In the genomic region with DNA sequence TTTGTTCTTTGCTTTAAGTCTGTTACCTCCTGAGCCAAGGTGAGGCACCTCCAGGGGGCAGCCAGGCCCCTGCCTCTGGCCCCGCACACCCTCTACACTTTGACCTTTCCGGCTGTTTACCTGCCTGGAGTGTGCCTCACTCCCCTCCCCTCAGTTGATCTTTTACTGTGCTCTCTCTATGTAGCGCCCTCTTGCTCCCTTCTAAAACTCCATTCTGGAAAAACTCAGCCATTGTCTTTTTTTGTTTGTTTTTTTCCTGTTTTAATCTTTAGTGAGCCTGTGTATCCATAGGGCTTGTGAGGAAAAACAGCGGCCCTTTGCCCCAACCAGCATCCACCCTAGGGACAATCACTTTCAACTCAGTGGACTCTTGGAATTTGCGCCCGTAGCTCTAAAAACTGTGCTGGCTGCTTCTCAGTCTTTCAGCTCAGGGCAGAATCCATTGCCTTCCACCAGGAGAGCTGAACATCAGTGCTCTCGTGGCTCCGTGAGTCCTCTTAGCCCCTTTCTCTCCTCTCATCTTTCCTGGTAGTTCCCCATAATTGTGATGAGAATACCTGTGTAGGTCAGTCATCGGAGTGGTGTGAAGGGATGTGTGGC, we compare ENCODE assay signal across 18 cellular contexts. TPM values are rescaled to one million over a fixed set of nuclear protein-coding genes. Genes with fewer than 3 reads are reported as not detected.
DNase-seq lines count a peak whose midpoint lies in the region; ATAC-seq and TF ChIP-seq lines count a peak whose summit lies in the region.
"Had no signal": no experiment of that assay in that cellular context is flagged by ENCODE, and none has a peak within 500 bp of the region (broad histone marks: within the 10 kb centered on the region; RNA-seq: fewer than 3 reads in every experiment).

No MANE protein-coding gene starts in this region.

- H3K4me3 Mint-ChIP-seq in T-helper 2 cell treated with Interferon-gamma antibody and Interleukin-4, amounts not matched to agents 5 μg/mL and 100 μg/mL, for 36 hours, result no peak overlapping the region
- H3K4me3 Mint-ChIP-seq in IgD-negative memory B cell (peak overlapping the region in 1 of 4 donors; percentile 86), osteocyte (ENCODE audit: unreplicated experiment) (no peak overlapping the region)
- H3K4me3 Mint-ChIP-seq: HFFc6 had no signal

- peaks cover 9% of the 10 kb centered on the region for H3K4me1 Mint-ChIP-seq in T-helper 2 cell treated with Interferon-gamma antibody and Interleukin-4, amounts not matched to agents 5 μg/mL and 100 μg/mL, for 36 hours (ENCODE audit: low read depth)
- H3K4me1 Mint-ChIP-seq in IgD-negative memory B cell (peaks cover 8 to 22% (median 12%) of the 10 kb centered on the region in 3 donors), osteocyte (ENCODE audit: unreplicated experiment) (peaks cover 12% of the 10 kb centered on the region)

- no peaks in the 10 kb centered on the region for H3K9me3 Mint-ChIP-seq in T-helper 2 cell treated with Interferon-gamma antibody and Interleukin-4, amounts not matched to agents 5 μg/mL and 100 μg/mL, for 36 hours
- H3K9me3 Mint-ChIP-seq in IgD-negative memory B cell, result no peaks in the 10 kb centered on the region
- H3K9me3 Mint-ChIP-seq in osteocyte (ENCODE audit: unreplicated experiment), result no peaks in the 10 kb centered on the region
- H3K9me3 Mint-ChIP-seq: HFFc6 had no signal

- H3K27ac Mint-ChIP-seq in T-helper 2 cell treated with Interferon-gamma antibody and Interleukin-4, amounts not matched to agents 5 μg/mL and 100 μg/mL, for 36 hours, result peak overlapping the region; percentile 5
- H3K27ac Mint-ChIP-seq in IgD-negative memory B cell, result peak overlapping the region; percentile 23 to 99 (median 90)
- H3K27ac Mint-ChIP-seq in osteocyte (ENCODE audit: unreplicated experiment), result peak overlapping the region; percentile 7
- H3K27ac Mint-ChIP-seq: HFFc6 had no signal

- peaks cover 21% of the 10 kb centered on the region for H3K36me3 Mint-ChIP-seq in T-helper 2 cell treated with Interferon-gamma antibody and Interleukin-4, amounts not matched to agents 5 μg/mL and 100 μg/mL, for 36 hours (ENCODE audit: low read depth)
- H3K36me3 Mint-ChIP-seq in IgD-negative memory B cell, result no peaks in the 10 kb centered on the region
- peaks cover 17% of the 10 kb centered on the region for H3K36me3 Mint-ChIP-seq in osteocyte (ENCODE audit: unreplicated experiment)

- ATAC-seq in left lobe of liver, result peak; percentile 78
- ATAC-seq in HG02852 (IDR thresholded peaks at IDR 0.05; ENCODE audit: unreplicated experiment), result no peak
- no peak for ATAC-seq in SK-N-SH treated with all-trans-retinoic acid at 6 μM for 48 hours

- H3K27me3 Mint-ChIP-seq in T-helper 2 cell treated with Interferon-gamma antibody and Interleukin-4, amounts not matched to agents 5 μg/mL and 100 μg/mL, for 36 hours (ENCODE audit: low read depth), result no peaks in the 10 kb centered on the region
- H3K27me3 Mint-ChIP-seq in IgD-negative memory B cell (no peaks in the 10 kb centered on the region), osteocyte (ENCODE audit: unreplicated experiment) (no peaks in the 10 kb centered on the region)

- no peak for TF ChIP-seq CTCF in osteocyte (IDR thresholded peaks at IDR 0.05)

- no peak for DNase-seq in T-helper 2 cell treated with Interferon-gamma antibody and Interleukin-4, amounts not matched to agents 5 μg/mL and 100 μg/mL, for 36 hours (ENCODE audit: low spot score)
- no peak for DNase-seq in T-helper 2 cell
- peak; percentile 68 for DNase-seq in left lobe of liver (ENCODE audit: low spot score)
- no peak for DNase-seq in osteocyte (ENCODE audit: extremely low spot score, unreplicated experiment)
- DNase-seq in NCI-H1092 treated with DMSO at 0.1 percent for 48 hours (lab: John Stamatoyannopoulos, UW), result no peak
- DNase-seq: 8988T, activated gamma-delta T cell, HFFc6, mammary epithelial cell, NCI-H1930 had no signal

TF ChIP-seq in SK-N-SH treated with all-trans-retinoic acid at 6 μM for 48 hours, 23 proteins besides CTCF, POLR2A, EP300 and RAD21:
- TF ChIP-seq ZNF8 (CRISPR knock-in tag; IDR thresholded peaks at IDR 0.05), result no peak

RNA-seq across cellular contexts. Expression of gene AMDHD2, which starts 4.3 kb away (rescaled TPM):
- polyA plus RNA-seq in IgD-negative memory B cell, result 22.2 TPM
- total RNA-seq in left lobe of liver (22.2 TPM), osteocyte (52.5 and 56.6 TPM in 2 replicates)

RNA-seq across cellular contexts. Expression of gene CEMP1, which starts 6.8 kb away (rescaled TPM):
- polyA plus RNA-seq in IgD-negative memory B cell, result 6.2 TPM
- total RNA-seq in left lobe of liver (0.20 TPM), osteocyte (not detected in 2 replicates)
- total RNA-seq: activated CD8-positive, alpha-beta memory T cell treated with anti-CD3 and anti-CD28 coated beads for 36 hours; glomerular endothelial cell; HFFc6; NCI-H460; omental fat pad; SJSA1 had no signal
- polyA plus RNA-seq: mammary epithelial cell had no signal

RNA-seq across cellular contexts. Expression of gene ATP6V0C, which starts 10.7 kb away (rescaled TPM):
- polyA plus RNA-seq in IgD-negative memory B cell, result 105 TPM
- total RNA-seq in left lobe of liver (87.0 TPM), osteocyte (208 and 211 TPM in 2 replicates)

RNA-seq across cellular contexts. Expression of gene PDPK1, which starts 13.4 kb away (rescaled TPM):
- polyA plus RNA-seq in IgD-negative memory B cell, result 45.1 TPM
- total RNA-seq in left lobe of liver, result 27.4 TPM
- total RNA-seq in osteocyte, result 44.9 and 45.8 TPM in 2 replicates

RNA-seq across cellular contexts. Expression of gene TBC1D24, which starts 49.5 kb away (rescaled TPM):
- 3.3 TPM for polyA plus RNA-seq in IgD-negative memory B cell
- total RNA-seq in left lobe of liver (32.5 TPM), osteocyte (15.4 and 17.4 TPM in 2 replicates)

Comparison
In these comparisons a context has a peak if more than half of its experiments do, and no peak if none do; other contexts are left out.
1. H3K27ac Mint-ChIP-seq: peak in every context shown above with its lines; median percentile 90 in IgD-negative memory B cell; 7 in osteocyte; 5 in T-helper 2 cell treated with Interferon-gamma antibody and Interleukin-4, amounts not matched to agents 5 μg/mL and 100 μg/mL, for 36 hours.